In genomic region chr20:16158090-16158975, GRCh38 we compare ENCODE assay signal across 8 cellular contexts.
DNase-seq lines count a peak whose midpoint lies in the region; ATAC-seq lines count a peak whose summit lies in the region.
"Had no signal": no experiment of that assay in that cellular context is flagged by ENCODE, and none has a peak within 500 bp of the region (broad histone marks: within the 10 kb centered on the region; RNA-seq: fewer than 3 reads in every experiment).

No MANE protein-coding gene starts in this region.

- peak; percentile 75 for ATAC-seq in GM19025 (IDR thresholded peaks at IDR 0.05; ENCODE audit: low read depth, unreplicated experiment)
- ATAC-seq in HG02623 (IDR thresholded peaks at IDR 0.05; ENCODE audit: unreplicated experiment), result peak; percentile 85
- ATAC-seq in HG03571 (IDR thresholded peaks at IDR 0.05; ENCODE audit: unreplicated experiment), result peak; percentile 81
- no peak for ATAC-seq in stimulated activated effector memory CD8-positive, alpha-beta T cell treated with anti-CD3 and anti-CD28 coated beads, Interleukin-12 subunit alpha, Interleukin-12 subunit beta, amount 100 ng/mL, for 72 hours

- DNase-seq in putamen (ENCODE audit: low spot score) (peak; percentile 64), NCI-H748 treated with DMSO at 0.1 percent for 48 hours (lab: John Stamatoyannopoulos, UW) (no peak), NCI-H1092 treated with DMSO at 0.1 percent for 48 hours (lab: John Stamatoyannopoulos, UW) (no peak)
- DNase-seq in stimulated activated effector memory CD8-positive, alpha-beta T cell treated with anti-CD3 and anti-CD28 coated beads, Interleukin-12 subunit alpha, Interleukin-12 subunit beta, amount 100 ng/mL, for 72 hours (ENCODE audit: low spot score in 2 of 2), result no peak
- DNase-seq: SHP77 treated with DMSO at 0.1 percent for 48 hours had no signal

- H3K36me3 Mint-ChIP-seq in stimulated activated effector memory CD8-positive, alpha-beta T cell treated with anti-CD3 and anti-CD28 coated beads, Interleukin-12 subunit alpha, Interleukin-12 subunit beta, amount 100 ng/mL, for 72 hours, result no peaks in the 10 kb centered on the region

- peaks cover 8% of the 10 kb centered on the region for H3K9me3 Mint-ChIP-seq in stimulated activated effector memory CD8-positive, alpha-beta T cell treated with anti-CD3 and anti-CD28 coated beads, Interleukin-12 subunit alpha, Interleukin-12 subunit beta, amount 100 ng/mL, for 72 hours

- no peaks in the 10 kb centered on the region for H3K4me1 Mint-ChIP-seq in stimulated activated effector memory CD8-positive, alpha-beta T cell treated with anti-CD3 and anti-CD28 coated beads, Interleukin-12 subunit alpha, Interleukin-12 subunit beta, amount 100 ng/mL, for 72 hours

- H3K27ac Mint-ChIP-seq in stimulated activated effector memory CD8-positive, alpha-beta T cell treated with anti-CD3 and anti-CD28 coated beads, Interleukin-12 subunit alpha, Interleukin-12 subunit beta, amount 100 ng/mL, for 72 hours, result no peak overlapping the region

- H3K4me3 Mint-ChIP-seq in stimulated activated effector memory CD8-positive, alpha-beta T cell treated with anti-CD3 and anti-CD28 coated beads, Interleukin-12 subunit alpha, Interleukin-12 subunit beta, amount 100 ng/mL, for 72 hours, result no peak overlapping the region
